ENCODE assay signal across 13 cellular contexts in genomic region chr15:70907784-70908471, GRCh38. TPM values are rescaled to one million over a fixed set of nuclear protein-coding genes. Genes with fewer than 3 reads are reported as not detected.
DNase-seq lines count a peak whose midpoint lies in the region; ATAC-seq, FAIRE-seq and TF ChIP-seq lines count a peak whose summit lies in the region.
"Had no signal": no experiment of that assay in that cellular context is flagged by ENCODE, and none has a peak within 500 bp of the region (broad histone marks: within the 10 kb centered on the region; RNA-seq: fewer than 3 reads in every experiment).

No MANE protein-coding gene starts in this region.

- H3K4me2 ChIP-seq in HepG2 (ENCODE audit: low read depth, low read length) (no peak overlapping the region), GM23248 (ENCODE audit: unreplicated experiment) (no peak overlapping the region)

- no peaks in the 10 kb centered on the region for H4K20me1 ChIP-seq in HepG2 (ENCODE audit: insufficient read depth, low read length)
- no peaks in the 10 kb centered on the region for H4K20me1 ChIP-seq in GM23248 (ENCODE audit: insufficient read depth)

- no peak overlapping the region for H3K4me3 ChIP-seq in HepG2 (replicated peaks in 1 of 3; ENCODE audit: insufficient read depth in 1 of 3, low read depth in 2 of 3, low read length in 3 of 3)
- H3K4me3 ChIP-seq in right lobe of liver, result no peak overlapping the region
- no peak overlapping the region for H3K4me3 ChIP-seq in WI38 (ENCODE audit: low read depth, low read length)
- H3K4me3 ChIP-seq in GM23248, result no peak overlapping the region

- peaks cover 4% of the 10 kb centered on the region for H3K9me3 Mint-ChIP-seq in glutamatergic neuron (ENCODE audit: unreplicated experiment)

- no peaks in the 10 kb centered on the region for H3K9me2 ChIP-seq in GM23248 (ENCODE audit: insufficient read depth)

- intact Hi-C loops in HepG2 (cut with micrococcal nuclease; ENCODE audit: unreplicated experiment) (no loop called here), right lobe of liver (cut with DNase I) (no loop called here)

- POLR2A ChIA-PET in HepG2 (lab: Yijun Ruan, JAX), result no interaction called here

- 51% methylated on average over 5 of the region's 5 CpGs for WGBS in HepG2 (ENCODE audit: low lambda C conversion rate)
- WGBS in right lobe of liver (ENCODE audit: insufficient coverage, low coverage, low lambda C conversion rate, missing lambda C conversion rate), result 71% methylated on average over 5 of the region's 5 CpGs
- WGBS in GM23248 (ENCODE audit: low coverage in 1 of 2, low lambda C conversion rate in 2 of 2, missing lambda C conversion rate in 2 of 2), 2 experiments, result 83 to 87% methylated on average over 5 of the region's 5 CpGs

- TF ChIP-seq CTCF in HepG2 (CRISPR knock-in tag; IDR thresholded peaks at IDR 0.05) (no peak), right lobe of liver (IDR thresholded peaks at IDR 0.05) (no peak), WI38 (IDR thresholded peaks at IDR 0.05; ENCODE audit: low read depth, low read length) (peak; percentile 19; the same call in 1 of the 2 replicates), glutamatergic neuron (IDR thresholded peaks at IDR 0.05; ENCODE audit: partially characterized antibody, unreplicated experiment) (peak; percentile 61)

- H2AFZ ChIP-seq in HepG2 (ENCODE audit: low read length) (no peak overlapping the region), GM23248 (no peak overlapping the region)

- H3K4me1 Mint-ChIP-seq in glutamatergic neuron (ENCODE audit: low read depth, unreplicated experiment), result no peaks in the 10 kb centered on the region
- H3K4me1 Mint-ChIP-seq: activated naive CD8-positive, alpha-beta T cell treated with anti-CD3 and anti-CD28 coated beads, Interleukin-2, amount 50 U/mL, for 24 hours had no signal

- no peak overlapping the region for H3K9ac ChIP-seq in HepG2 (ENCODE audit: insufficient read depth, low read depth, low read length)
- no peak overlapping the region for H3K9ac ChIP-seq in GM23248

- no peak for DNase-seq in HepG2 (ENCODE audit: low spot score)
- DNase-seq in right lobe of liver, result no peak
- no peak for DNase-seq in glutamatergic neuron
- no peak for DNase-seq in SKM-1 (lab: John Stamatoyannopoulos, UW; ENCODE audit: unreplicated experiment)
- no peak for DNase-seq in NCI-H82 treated with DMSO at 0.1 percent for 48 hours (lab: John Stamatoyannopoulos, UW; ENCODE audit: unreplicated experiment)
- no peak for DNase-seq in GM23248
- DNase-seq: activated naive CD8-positive, alpha-beta T cell treated with anti-CD3 and anti-CD28 coated beads, Interleukin-2, amount 50 U/mL, for 24 hours; NCI-H146; NCI-H446 treated with DMSO at 0.1 percent for 48 hours had no signal

- H3K9me3 ChIP-seq in HepG2 (ENCODE audit: low read length), result peaks cover 25% of the 10 kb centered on the region
- H3K9me3 ChIP-seq in right lobe of liver, result peaks cover 0 to 6% (median 0%) of the 10 kb centered on the region in 4 donors
- peaks cover 4% of the 10 kb centered on the region for H3K9me3 ChIP-seq in GM23248 (ENCODE audit: low read depth)

- ATAC-seq in HepG2, result no peak
- ATAC-seq in right lobe of liver, result no peak
- no peak for ATAC-seq in GM21367 (IDR thresholded peaks at IDR 0.05; ENCODE audit: unreplicated experiment)
- ATAC-seq: activated CD4-positive, CD25-positive, alpha-beta regulatory T cell treated with anti-CD3 and anti-CD28 coated beads, Interleukin-2, amount 50 U/mL, for 24 hours; activated naive CD8-positive, alpha-beta T cell treated with anti-CD3 and anti-CD28 coated beads, Interleukin-2, amount 50 U/mL, for 24 hours had no signal

- H3F3A ChIP-seq in GM23248 (ENCODE audit: insufficient read depth), result peaks cover 13% of the 10 kb centered on the region; the same call in 1 of the 2 replicates

- H3K4me1 ChIP-seq in HepG2 (ENCODE audit: insufficient read depth, low read length), result no peaks in the 10 kb centered on the region
- H3K4me1 ChIP-seq in right lobe of liver, result no peaks in the 10 kb centered on the region
- peaks cover 3% of the 10 kb centered on the region; the same call in 1 of the 2 replicates for H3K4me1 ChIP-seq in GM23248 (ENCODE audit: insufficient read depth)

- BruUV-seq in HepG2 (replicated peaks; lab: Mats Ljungman, UMichigan), result no TSS peak

- TF ChIP-seq EP300 in HepG2 (IDR thresholded peaks at IDR 0.05; ENCODE audit: low read depth in 2 of 2, low read length in 2 of 2) (no peak), HepG2 (CRISPR knock-in tag; IDR thresholded peaks at IDR 0.05; ENCODE audit: borderline replicate concordance) (no peak)

- no peak overlapping the region for H3K27ac Mint-ChIP-seq in glutamatergic neuron (ENCODE audit: unreplicated experiment)
- H3K27ac Mint-ChIP-seq: activated naive CD8-positive, alpha-beta T cell treated with anti-CD3 and anti-CD28 coated beads, Interleukin-2, amount 50 U/mL, for 24 hours had no signal

- in situ Hi-C loops in HepG2 (cut with HindIII; ENCODE audit: extremely low pct_ligation_motif_present, low pct_unique_long_range_greater_than_20kb) (no loop called here), GM23248 (cut with MboI) (no loop called here)

- peaks cover 22% of the 10 kb centered on the region for H3K36me3 Mint-ChIP-seq in glutamatergic neuron (ENCODE audit: unreplicated experiment)

- H3K36me3 ChIP-seq in HepG2 (replicated peaks in 1 of 2; ENCODE audit: control insufficient read depth in 1 of 2, insufficient read depth in 2 of 2, low read length in 2 of 2), result no peaks in the 10 kb centered on the region
- H3K36me3 ChIP-seq in right lobe of liver, result no peaks in the 10 kb centered on the region
- H3K36me3 ChIP-seq in GM23248 (ENCODE audit: low read depth), result peaks cover 23% of the 10 kb centered on the region; the same call in 1 of the 2 replicates

- H3K4me3 Mint-ChIP-seq in glutamatergic neuron (ENCODE audit: unreplicated experiment), result no peak overlapping the region
- H3K4me3 Mint-ChIP-seq: activated naive CD8-positive, alpha-beta T cell treated with anti-CD3 and anti-CD28 coated beads, Interleukin-2, amount 50 U/mL, for 24 hours had no signal

- no peak for TF ChIP-seq RAD21 in HepG2 (CRISPR knock-in tag; IDR thresholded peaks at IDR 0.05)

- no peak for TF ChIP-seq POLR2A in HepG2 (IDR thresholded peaks at IDR 0.05; ENCODE audit: insufficient read depth in 1 of 2, low read depth in 2 of 2, low read length in 2 of 2)
- TF ChIP-seq POLR2A in right lobe of liver (IDR thresholded peaks at IDR 0.05), result no peak

- H3K79me2 ChIP-seq in HepG2 (ENCODE audit: insufficient read depth, low read length) (no peaks in the 10 kb centered on the region), GM23248 (ENCODE audit: insufficient read depth) (no peaks in the 10 kb centered on the region)

- no peak overlapping the region for H3K27ac ChIP-seq in HepG2 (ENCODE audit: extremely low read length, insufficient read depth, low read length)
- no peak overlapping the region for H3K27ac ChIP-seq in right lobe of liver
- H3K27ac ChIP-seq in GM23248, result no peak overlapping the region
- H3K27ac ChIP-seq: epithelial cell of prostate had no signal

- H3K27me3 ChIP-seq in HepG2 (ENCODE audit: control insufficient read depth in 1 of 2, insufficient read depth in 2 of 2, low read length in 2 of 2) (no peaks in the 10 kb centered on the region; a peak in 1 of 5 replicates), right lobe of liver (no peaks in the 10 kb centered on the region), GM23248 (replicated peaks; ENCODE audit: insufficient read depth) (no peaks in the 10 kb centered on the region)

- no peaks in the 10 kb centered on the region for H3K27me3 Mint-ChIP-seq in glutamatergic neuron (ENCODE audit: unreplicated experiment)

- FAIRE-seq in HepG2 (lab: Jason Lieb, UNC), result no peak

- CTCF ChIA-PET in HepG2 (lab: Yijun Ruan, JAX; ENCODE audit: low intra/inter-chr PET ratio, low total read pairs), result no interaction called here

RNA-seq across cellular contexts. Expression of gene LRRC49, which starts 15.3 kb away (rescaled TPM):
- 1.00 and 2.0 TPM in 2 replicates for total RNA-seq in HepG2 (2016; rRNA removed; fragmentation: Illumina TruSeq; extraction: Trizol)
- 0.35 and 0.51 TPM in 2 replicates for total RNA-seq in HepG2 (2016; cell fraction: cytosol; rRNA removed; fragmentation: Illumina TruSeq; extraction: Trizol; ENCODE audit: low read depth)
- total RNA-seq in HepG2 (2016; cell fraction: insoluble cytoplasmic fraction; rRNA removed; fragmentation: Illumina TruSeq; extraction: Trizol), result 1.4 and 1.6 TPM in 2 replicates
- 1.1 and 1.3 TPM in 2 replicates for total RNA-seq in HepG2 (2016; cell fraction: membrane; rRNA removed; fragmentation: Illumina TruSeq; extraction: Trizol)
- total RNA-seq in HepG2 (2016; cell fraction: nucleus; rRNA removed; fragmentation: Illumina TruSeq; extraction: Trizol), result 2.0 and 3.1 TPM in 2 replicates
- 0.42 and 0.57 TPM in 2 replicates for polyA plus RNA-seq in HepG2 (2011; rRNA removed)
- polyA plus RNA-seq in HepG2 (2011; cell fraction: cytosol; rRNA removed), result 0.11 and 0.23 TPM in 2 replicates
- 0.19 and 0.45 TPM in 2 replicates for polyA plus RNA-seq in HepG2 (2011; cell fraction: nucleus; rRNA removed)
- 0.51 and 1.1 TPM in 2 replicates for polyA plus RNA-seq in HepG2 (2012)
- 0.29 and 0.34 TPM in 2 replicates for polyA plus RNA-seq in HepG2 (2016; cell fraction: cytosol; fragmentation: Illumina TruSeq; extraction: Trizol; ENCODE audit: low read depth)
- 0.80 and 0.97 TPM in 2 replicates for polyA plus RNA-seq in HepG2 (2016; cell fraction: insoluble cytoplasmic fraction; fragmentation: Illumina TruSeq; extraction: Trizol; ENCODE audit: low read depth)
- polyA plus RNA-seq in HepG2 (2016; cell fraction: membrane; fragmentation: Illumina TruSeq; extraction: Trizol; ENCODE audit: low read depth), result 0.23 and 0.52 TPM in 2 replicates
- 0.44 and 2.6 TPM in 2 replicates for polyA plus RNA-seq in HepG2 (2016; cell fraction: nucleus; fragmentation: Illumina TruSeq; extraction: Trizol; ENCODE audit: insufficient read depth, low read depth)
- polyA minus RNA-seq in HepG2 (2011; rRNA and poly(A)+ RNA removed; ENCODE audit: low replicate concordance), result 1.3 and 6.6 TPM in 2 replicates
- not detected in 2 replicates for polyA minus RNA-seq in HepG2 (2011; cell fraction: cytosol; rRNA and poly(A)+ RNA removed)
- 2.7 TPM in 2 replicates for polyA minus RNA-seq in HepG2 (2011; cell fraction: nucleus; rRNA and poly(A)+ RNA removed)
- under 1 TPM; 0.25 to 0.79 (median 0.57) TPM for total RNA-seq in right lobe of liver
- total RNA-seq in glutamatergic neuron (ENCODE audit: unreplicated experiment), result 28.6 TPM
- total RNA-seq in GM23248 (2014; rRNA removed; shearing (Covaris generic)), result 10.3 and 11.1 TPM in 2 replicates
- polyA plus RNA-seq in GM23248 (2016; fragmentation: Nextera tagmentation; extraction: Ambion mirVana), result 7.6 and 8.3 TPM in 2 replicates

RNA-seq across cellular contexts. Expression of gene THAP10, which starts 15.7 kb away (rescaled TPM):
- total RNA-seq in HepG2 (2016; rRNA removed; fragmentation: Illumina TruSeq; extraction: Trizol) (0.64 and 0.66 TPM in 2 replicates), right lobe of liver (1 to 10 TPM in 5 of 6 experiments, under 1 TPM in 1; 0.83 to 2.8 (median 1.4) TPM), glutamatergic neuron (ENCODE audit: unreplicated experiment) (3.3 TPM)
- 0.79 TPM in 1 of 2 replicates, not detected in the other for total RNA-seq in HepG2 (2016; cell fraction: cytosol; rRNA removed; fragmentation: Illumina TruSeq; extraction: Trizol; ENCODE audit: low read depth)
- 0.61 and 1.1 TPM in 2 replicates for total RNA-seq in HepG2 (2016; cell fraction: insoluble cytoplasmic fraction; rRNA removed; fragmentation: Illumina TruSeq; extraction: Trizol)
- 0.37 and 0.52 TPM in 2 replicates for total RNA-seq in HepG2 (2016; cell fraction: membrane; rRNA removed; fragmentation: Illumina TruSeq; extraction: Trizol)
- total RNA-seq in HepG2 (2016; cell fraction: nucleus; rRNA removed; fragmentation: Illumina TruSeq; extraction: Trizol), result 0.56 and 0.84 TPM in 2 replicates
- polyA plus RNA-seq in HepG2 (2011; rRNA removed) (0.46 and 0.69 TPM in 2 replicates), GM23248 (2016; fragmentation: Nextera tagmentation; extraction: Ambion mirVana) (5.9 and 8.0 TPM in 2 replicates)
- polyA plus RNA-seq in HepG2 (2011; cell fraction: cytosol; rRNA removed), result 0.51 and 0.56 TPM in 2 replicates
- polyA plus RNA-seq in HepG2 (2011; cell fraction: nucleus; rRNA removed), result 0.68 and 0.69 TPM in 2 replicates
- 1.1 and 1.4 TPM in 2 replicates for polyA plus RNA-seq in HepG2 (2012)
- 0.17 and 0.35 TPM in 2 replicates for polyA plus RNA-seq in HepG2 (2016; cell fraction: cytosol; fragmentation: Illumina TruSeq; extraction: Trizol; ENCODE audit: low read depth)
- polyA plus RNA-seq in HepG2 (2016; cell fraction: insoluble cytoplasmic fraction; fragmentation: Illumina TruSeq; extraction: Trizol; ENCODE audit: low read depth), result 1.3 and 1.6 TPM in 2 replicates
- polyA plus RNA-seq in HepG2 (2016; cell fraction: membrane; fragmentation: Illumina TruSeq; extraction: Trizol; ENCODE audit: low read depth), result 0.53 and 0.68 TPM in 2 replicates
- 0.99 and 1.2 TPM in 2 replicates for polyA plus RNA-seq in HepG2 (2016; cell fraction: nucleus; fragmentation: Illumina TruSeq; extraction: Trizol; ENCODE audit: insufficient read depth, low read depth)
- 0.36 and 0.82 TPM in 2 replicates for polyA minus RNA-seq in HepG2 (2011; rRNA and poly(A)+ RNA removed; ENCODE audit: low replicate concordance)
- polyA minus RNA-seq in HepG2 (2011; cell fraction: cytosol; rRNA and poly(A)+ RNA removed), result 0.40 and 0.62 TPM in 2 replicates
- 0.25 and 0.64 TPM in 2 replicates for polyA minus RNA-seq in HepG2 (2011; cell fraction: nucleus; rRNA and poly(A)+ RNA removed)
- total RNA-seq in GM23248 (2014; rRNA removed; shearing (Covaris generic)), result 2.0 and 6.4 TPM in 2 replicates

RNA-seq across cellular contexts. Expression of gene LARP6, which starts 54.0 kb away (rescaled TPM):
- total RNA-seq in HepG2 (2016; rRNA removed; fragmentation: Illumina TruSeq; extraction: Trizol) (2.9 and 3.0 TPM in 2 replicates), right lobe of liver (10 to 100 TPM in 1 of 6 experiments, 1 to 10 TPM in 5; 1.3 to 13.7 (median 4.1) TPM), glutamatergic neuron (ENCODE audit: unreplicated experiment) (21.6 TPM)
- 7.4 and 9.4 TPM in 2 replicates for total RNA-seq in HepG2 (2016; cell fraction: cytosol; rRNA removed; fragmentation: Illumina TruSeq; extraction: Trizol; ENCODE audit: low read depth)
- 3.1 and 3.9 TPM in 2 replicates for total RNA-seq in HepG2 (2016; cell fraction: insoluble cytoplasmic fraction; rRNA removed; fragmentation: Illumina TruSeq; extraction: Trizol)
- 5.3 and 6.4 TPM in 2 replicates for total RNA-seq in HepG2 (2016; cell fraction: membrane; rRNA removed; fragmentation: Illumina TruSeq; extraction: Trizol)
- total RNA-seq in HepG2 (2016; cell fraction: nucleus; rRNA removed; fragmentation: Illumina TruSeq; extraction: Trizol), result 1.5 and 1.8 TPM in 2 replicates
- polyA plus RNA-seq in HepG2 (2011; rRNA removed) (8.2 and 9.7 TPM in 2 replicates), GM23248 (2016; fragmentation: Nextera tagmentation; extraction: Ambion mirVana) (95.9 and 104 TPM in 2 replicates)
- polyA plus RNA-seq in HepG2 (2011; cell fraction: cytosol; rRNA removed), result 6.4 and 8.2 TPM in 2 replicates
- 4.1 and 4.2 TPM in 2 replicates for polyA plus RNA-seq in HepG2 (2011; cell fraction: nucleus; rRNA removed)
- 11.1 and 11.6 TPM in 2 replicates for polyA plus RNA-seq in HepG2 (2012)
- 11.8 and 12.8 TPM in 2 replicates for polyA plus RNA-seq in HepG2 (2016; cell fraction: cytosol; fragmentation: Illumina TruSeq; extraction: Trizol; ENCODE audit: low read depth)
- polyA plus RNA-seq in HepG2 (2016; cell fraction: insoluble cytoplasmic fraction; fragmentation: Illumina TruSeq; extraction: Trizol; ENCODE audit: low read depth), result 3.1 and 3.3 TPM in 2 replicates
- 6.5 and 8.6 TPM in 2 replicates for polyA plus RNA-seq in HepG2 (2016; cell fraction: membrane; fragmentation: Illumina TruSeq; extraction: Trizol; ENCODE audit: low read depth)
- polyA plus RNA-seq in HepG2 (2016; cell fraction: nucleus; fragmentation: Illumina TruSeq; extraction: Trizol; ENCODE audit: insufficient read depth, low read depth), result 2.3 and 4.2 TPM in 2 replicates
- 5.9 and 25.3 TPM in 2 replicates for polyA minus RNA-seq in HepG2 (2011; rRNA and poly(A)+ RNA removed; ENCODE audit: low replicate concordance)
- 1.8 and 2.5 TPM in 2 replicates for polyA minus RNA-seq in HepG2 (2011; cell fraction: cytosol; rRNA and poly(A)+ RNA removed)
- polyA minus RNA-seq in HepG2 (2011; cell fraction: nucleus; rRNA and poly(A)+ RNA removed), result 2.6 and 3.2 TPM in 2 replicates
- 110 and 119 TPM in 2 replicates for total RNA-seq in GM23248 (2014; rRNA removed; shearing (Covaris generic))

Comparison
In these comparisons a context has a peak if more than half of its experiments do, and no peak if none do; other contexts are left out.
1. CTCF ChIP-seq: peak in WI38 (single experiment) and glutamatergic neuron (single experiment); none in HepG2 (single experiment) and right lobe of liver (0 of 4).